ENCODE assay signal across 21 cellular contexts in the genomic region with DNA sequence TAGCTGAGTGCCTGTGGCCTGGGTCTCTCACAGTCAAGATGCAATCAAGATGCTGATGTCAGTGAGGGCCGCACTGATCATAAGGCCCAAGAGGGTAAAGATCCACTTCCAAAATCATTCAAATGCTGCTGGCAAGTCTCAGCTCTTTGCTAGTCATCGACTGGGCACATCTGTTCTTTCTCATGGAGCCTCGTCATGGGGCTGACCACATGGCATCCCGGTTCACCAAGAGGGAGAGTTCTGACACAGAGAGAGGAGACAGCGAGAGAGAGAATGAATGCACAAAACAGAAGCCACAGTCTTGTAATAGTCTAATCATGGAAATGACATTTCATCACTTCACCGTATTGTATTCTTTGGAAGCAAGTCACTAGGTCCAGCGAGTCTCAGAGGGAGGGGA.
"Had no signal": no experiment of that assay in that cellular context is flagged by ENCODE, and none has a peak within 500 bp of the region (broad histone marks: within the 10 kb centered on the region; RNA-seq: fewer than 3 reads in every experiment).

No MANE protein-coding gene starts in this region.

- H3K27me3 Mint-ChIP-seq: activated naive CD8-positive, alpha-beta T cell treated with anti-CD3 and anti-CD28 coated beads, Interleukin-2, amount 50 U/mL, for 24 hours; naive thymus-derived CD8-positive, alpha-beta T cell; stimulated activated naive CD8-positive, alpha-beta T cell treated with anti-CD3 and anti-CD28 coated beads, Interleukin-15, amount 100 ng/mL, for 72 hours had no signal

- H3K9me3 Mint-ChIP-seq: activated T-helper 1 cell treated with anti-CD3 and anti-CD28 coated beads, Interleukin-12 subunit alpha, Interleukin-12 subunit beta, Interleukin-2, Interleukin-4 antibody, amounts not matched to agents 30 ng/mL and 10 ng/mL and 1 ng/mL, durations not matched to agents 14 hours and 24 hours and 36 hours had no signal

- H3K4me3 Mint-ChIP-seq: activated CD8-positive, alpha-beta T cell treated with anti-CD3 and anti-CD28 coated beads, Interleukin-2, amount 10 ng/mL, durations not matched to agents 7 days and 5 days; activated naive CD8-positive, alpha-beta T cell treated with anti-CD3 and anti-CD28 coated beads, Interleukin-2, amount 50 U/mL, for 24 hours; activated T-helper 1 cell treated with anti-CD3 and anti-CD28 coated beads, Interleukin-12 subunit alpha, Interleukin-12 subunit beta, Interleukin-2, Interleukin-4 antibody, amounts not matched to agents 30 ng/mL and 10 ng/mL and 1 ng/mL, durations not matched to agents 14 hours and 24 hours and 36 hours; brain; naive thymus-derived CD8-positive, alpha-beta T cell; stimulated activated naive CD8-positive, alpha-beta T cell treated with anti-CD3 and anti-CD28 coated beads, Interleukin-15, amount 100 ng/mL, for 72 hours had no signal

- H3K4me1 Mint-ChIP-seq: activated naive CD8-positive, alpha-beta T cell treated with anti-CD3 and anti-CD28 coated beads, Interleukin-2, amount 50 U/mL, for 24 hours; naive thymus-derived CD8-positive, alpha-beta T cell; stimulated activated naive CD8-positive, alpha-beta T cell treated with anti-CD3 and anti-CD28 coated beads, Interleukin-15, amount 100 ng/mL, for 72 hours had no signal

- FAIRE-seq: colon, keratinocyte, urothelium cell line had no signal

- H3K27ac Mint-ChIP-seq: activated CD8-positive, alpha-beta T cell treated with anti-CD3 and anti-CD28 coated beads, Interleukin-2, amount 10 ng/mL, durations not matched to agents 7 days and 5 days; activated naive CD8-positive, alpha-beta T cell treated with anti-CD3 and anti-CD28 coated beads, Interleukin-2, amount 50 U/mL, for 24 hours; activated T-helper 1 cell treated with anti-CD3 and anti-CD28 coated beads, Interleukin-12 subunit alpha, Interleukin-12 subunit beta, Interleukin-2, Interleukin-4 antibody, amounts not matched to agents 30 ng/mL and 10 ng/mL and 1 ng/mL, durations not matched to agents 14 hours and 24 hours and 36 hours; naive thymus-derived CD8-positive, alpha-beta T cell had no signal

- DNase-seq: activated CD4-positive, alpha-beta T cell treated with anti-CD3 and anti-CD28 coated beads for 1 hour; activated CD4-positive, alpha-beta T cell treated with anti-CD3 and anti-CD28 coated beads, Interleukin-2, amount 50 U/mL, for 1 hour; activated CD8-positive, alpha-beta T cell treated with anti-CD3 and anti-CD28 coated beads, Interleukin-2, amount 10 ng/mL, durations not matched to agents 7 days and 5 days; activated gamma-delta T cell; activated naive CD4-positive, alpha-beta T cell treated with anti-CD3 and anti-CD28 coated beads, Interleukin-2, amount 50 U/mL, for 16 hours; activated naive CD8-positive, alpha-beta T cell treated with anti-CD3 and anti-CD28 coated beads, Interleukin-2, amount 50 U/mL, for 24 hours; aorta; central memory CD4-positive, alpha-beta T cell; effector memory CD4-positive, alpha-beta T cell; lower lobe of right lung; naive thymus-derived CD8-positive, alpha-beta T cell; ovary; stimulated activated naive CD8-positive, alpha-beta T cell treated with anti-CD3 and anti-CD28 coated beads, Interleukin-15, amount 100 ng/mL, for 72 hours; T-helper 9 cell; transverse colon had no signal

- H3K4me3 ChIP-seq: lower lobe of right lung, ovary, prostate gland, transverse colon had no signal

- H3K36me3 Mint-ChIP-seq: brain; naive thymus-derived CD8-positive, alpha-beta T cell had no signal
